8 cellular contexts compared by ENCODE assay signal in the genomic region with DNA sequence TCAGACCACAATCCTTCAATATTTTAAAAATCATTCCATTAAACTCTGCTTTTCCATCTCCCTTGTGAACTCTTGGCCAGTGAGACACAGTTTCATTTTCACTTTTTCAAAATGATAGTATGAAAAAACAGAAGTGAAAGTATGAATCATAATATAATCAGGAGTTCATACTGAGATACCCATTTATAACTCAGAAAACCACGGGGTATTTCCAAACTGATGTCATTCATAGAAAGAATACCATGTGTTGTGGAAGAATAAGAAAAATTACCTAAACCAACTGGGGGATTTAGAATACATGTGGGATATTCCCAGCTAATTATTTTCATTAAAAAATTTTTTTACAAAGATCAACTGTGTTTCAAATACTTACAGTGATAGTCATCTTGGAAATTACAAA.
DNase-seq lines count a peak whose midpoint lies in the region; ATAC-seq and FAIRE-seq lines count a peak whose summit lies in the region.

No MANE protein-coding gene starts in this region.

- peak overlapping the region; percentile 31 for H3K27ac Mint-ChIP-seq in activated naive CD4-positive, alpha-beta T cell treated with anti-CD3 and anti-CD28 coated beads, Interleukin-2, amount 10 ng/mL, durations not matched to agents 7 days and 5 days

- no peaks in the 10 kb centered on the region for H3K27me3 Mint-ChIP-seq in activated naive CD4-positive, alpha-beta T cell treated with anti-CD3 and anti-CD28 coated beads, Interleukin-2, amount 10 ng/mL, durations not matched to agents 7 days and 5 days

- FAIRE-seq in urothelium cell line (lab: Jason Lieb, UNC) = no peak

- peaks cover 20% of the 10 kb centered on the region for H3K4me1 Mint-ChIP-seq in activated naive CD4-positive, alpha-beta T cell treated with anti-CD3 and anti-CD28 coated beads, Interleukin-2, amount 10 ng/mL, durations not matched to agents 7 days and 5 days

- CTCF ChIA-PET in activated naive CD4-positive, alpha-beta T cell treated with anti-CD3 and anti-CD28 coated beads, Interleukin-2, amount 10 ng/mL, durations not matched to agents 7 days and 5 days (lab: Charles Lee) = no interaction called here

- peak overlapping the region; percentile 24 for H3K4me3 Mint-ChIP-seq in activated naive CD4-positive, alpha-beta T cell treated with anti-CD3 and anti-CD28 coated beads, Interleukin-2, amount 10 ng/mL, durations not matched to agents 7 days and 5 days

- ATAC-seq in HG02938 (IDR thresholded peaks at IDR 0.05; ENCODE audit: unreplicated experiment) = peak; percentile 60
- ATAC-seq in esophagus mucosa = peak; percentile 37

- no peaks in the 10 kb centered on the region for H3K9me3 Mint-ChIP-seq in activated naive CD4-positive, alpha-beta T cell treated with anti-CD3 and anti-CD28 coated beads, Interleukin-2, amount 10 ng/mL, durations not matched to agents 7 days and 5 days

- DNase-seq in activated naive CD4-positive, alpha-beta T cell treated with anti-CD3 and anti-CD28 coated beads, Interleukin-2, amount 10 ng/mL, durations not matched to agents 7 days and 5 days = no peak
- no peak for DNase-seq in activated naive CD4-positive, alpha-beta T cell (lab: John Stamatoyannopoulos, UW)
- DNase-seq in RKO (ENCODE audit: low spot score) = peak; percentile 40
- DNase-seq in urothelium cell line (ENCODE audit: low spot score) = peak; percentile 41
- DNase-seq in cerebellar cortex (ENCODE audit: low spot score) = no peak
- no peak for DNase-seq in NK-92 treated with Interleukin-12 subunit alpha and Interleukin-12 subunit beta, amount 100 ng/mL, for 24 hours (lab: John Stamatoyannopoulos, UW)

- H3K36me3 Mint-ChIP-seq in activated naive CD4-positive, alpha-beta T cell treated with anti-CD3 and anti-CD28 coated beads, Interleukin-2, amount 10 ng/mL, durations not matched to agents 7 days and 5 days = no peaks in the 10 kb centered on the region

Comparison
In these comparisons a context has a peak if more than half of its experiments do, and no peak if none do; other contexts are left out.
1. DNase-seq: peak in RKO (single experiment) and urothelium cell line (single experiment); none in activated naive CD4-positive, alpha-beta T cell treated with anti-CD3 and anti-CD28 coated beads, Interleukin-2, amount 10 ng/mL, durations not matched to agents 7 days and 5 days (single experiment), activated naive CD4-positive, alpha-beta T cell (0 of 4), cerebellar cortex (single experiment) and NK-92 treated with Interleukin-12 subunit alpha and Interleukin-12 subunit beta, amount 100 ng/mL, for 24 hours (single experiment).